In the genomic region with DNA sequence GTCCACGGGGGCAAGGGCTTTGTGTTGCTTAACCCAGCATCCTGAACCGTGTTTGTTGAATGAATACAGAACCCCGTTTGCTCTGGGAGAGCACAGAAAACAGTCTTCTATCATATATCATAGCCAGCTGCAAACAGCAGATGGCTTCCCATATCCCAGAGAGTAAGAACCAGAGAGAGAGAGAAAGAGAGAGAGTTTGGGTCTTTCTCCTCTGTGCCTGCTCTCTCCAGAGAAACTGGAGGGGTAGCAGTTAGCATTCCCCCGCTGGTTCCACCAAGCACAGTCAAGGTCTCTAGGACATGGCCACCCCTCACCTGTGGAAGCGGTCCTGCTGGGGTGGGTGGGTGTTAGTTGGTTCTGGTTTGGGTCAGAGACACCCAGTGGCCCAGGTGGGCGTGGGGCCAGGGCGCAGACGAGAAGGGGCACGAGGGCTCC, we compare ENCODE assay signal across 1 cellular context.
TF ChIP-seq lines count a peak whose summit lies in the region.

No MANE protein-coding gene starts in this region.

TF ChIP-seq in H1, 55 proteins besides CTCF, POLR2A, EP300 and RAD21 (continued from another document):
- TF ChIP-seq TAF7 (optimal IDR thresholded peaks at IDR 0.05; ENCODE audit: borderline replicate concordance, low read depth, low read length) (no peak), CBX8 (IDR thresholded peaks at IDR 0.05; ENCODE audit: borderline replicate concordance, low read depth, low read length) (no peak), JUN (IDR thresholded peaks at IDR 0.05; ENCODE audit: low read depth, low read length) (no peak), RNF2 (IDR thresholded peaks at IDR 0.05; ENCODE audit: borderline replicate concordance, low read depth, low read length, missing control alignments, poor library complexity, severe bottlenecking) (no peak), SP2 (IDR thresholded peaks at IDR 0.05; ENCODE audit: low read length) (no peak), BACH1 (IDR thresholded peaks at IDR 0.05; ENCODE audit: low read length) (no peak), KDM5A (IDR thresholded peaks at IDR 0.05; ENCODE audit: low read length) (no peak), ASH2L (IDR thresholded peaks at IDR 0.05; ENCODE audit: low read length) (no peak), SIX5 (IDR thresholded peaks at IDR 0.05; ENCODE audit: low read depth, low read length) (no peak), ZNF274 (IDR thresholded peaks at IDR 0.05; ENCODE audit: borderline replicate concordance, extremely low read depth, low read length) (no peak), EZH2 (IDR thresholded peaks at IDR 0.05; ENCODE audit: low read depth, low read length, severe bottlenecking) (no peak)
- TF ChIP-seq, protein P1, sequence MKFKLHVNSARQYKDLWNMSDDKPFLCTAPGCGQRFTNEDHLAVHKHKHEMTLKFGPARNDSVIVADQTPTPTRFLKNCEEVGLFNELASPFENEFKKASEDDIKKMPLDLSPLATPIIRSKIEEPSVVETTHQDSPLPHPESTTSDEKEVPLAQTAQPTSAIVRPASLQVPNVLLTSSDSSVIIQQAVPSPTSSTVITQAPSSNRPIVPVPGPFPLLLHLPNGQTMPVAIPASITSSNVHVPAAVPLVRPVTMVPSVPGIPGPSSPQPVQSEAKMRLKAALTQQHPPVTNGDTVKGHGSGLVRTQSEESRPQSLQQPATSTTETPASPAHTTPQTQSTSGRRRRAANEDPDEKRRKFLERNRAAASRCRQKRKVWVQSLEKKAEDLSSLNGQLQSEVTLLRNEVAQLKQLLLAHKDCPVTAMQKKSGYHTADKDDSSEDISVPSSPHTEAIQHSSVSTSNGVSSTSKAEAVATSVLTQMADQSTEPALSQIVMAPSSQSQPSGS (IDR thresholded peaks at IDR 0.05; ENCODE audit: low read length) = no peak
- TF ChIP-seq, protein P2, sequence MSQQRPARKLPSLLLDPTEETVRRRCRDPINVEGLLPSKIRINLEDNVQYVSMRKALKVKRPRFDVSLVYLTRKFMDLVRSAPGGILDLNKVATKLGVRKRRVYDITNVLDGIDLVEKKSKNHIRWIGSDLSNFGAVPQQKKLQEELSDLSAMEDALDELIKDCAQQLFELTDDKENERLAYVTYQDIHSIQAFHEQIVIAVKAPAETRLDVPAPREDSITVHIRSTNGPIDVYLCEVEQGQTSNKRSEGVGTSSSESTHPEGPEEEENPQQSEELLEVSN (IDR thresholded peaks at IDR 0.05) = no peak
TF ChIP-seq in H1: peak in this region for 0.
